ENCODE assay signal across 9 cellular contexts in genomic region chr7:28955356-28955722, GRCh38.
A peak's percentile ranks its signal among the peaks of the same experiment; 100 is the strongest.
DNase-seq lines count a peak whose midpoint lies in the region; ATAC-seq and TF ChIP-seq lines count a peak whose summit lies in the region.
"Had no signal": no experiment of that assay in that cellular context is flagged by ENCODE, and none has a peak within 500 bp of the region (broad histone marks: within the 10 kb centered on the region; RNA-seq: fewer than 3 reads in every experiment).

No MANE protein-coding gene starts in this region.

- no peaks in the 10 kb centered on the region for H3K36me3 Mint-ChIP-seq in memory B cell
- no peaks in the 10 kb centered on the region for H3K36me3 Mint-ChIP-seq in stimulated activated memory B cell treated with anti-CD40 and anti-IgM and Interleukin-4, amounts not matched to agents 10 μg/mL and 1 μg/mL and 100 μg/mL, for 72 hours
- no peaks in the 10 kb centered on the region for H3K36me3 Mint-ChIP-seq in T-helper 2 cell treated with Interferon-gamma antibody and Interleukin-4, amounts not matched to agents 5 μg/mL and 100 μg/mL, for 36 hours (ENCODE audit: low read depth)

- peak; percentile 32 for DNase-seq in GM13976 (ENCODE audit: low spot score)
- DNase-seq in memory B cell (ENCODE audit: low spot score in 2 of 2): no peak
- DNase-seq in SW 1271 (lab: John Stamatoyannopoulos, UW): no peak
- DNase-seq in T-helper 2 cell treated with Interferon-gamma antibody and Interleukin-4, amounts not matched to agents 5 μg/mL and 100 μg/mL, for 36 hours (ENCODE audit: low spot score): no peak
- no peak for DNase-seq in stimulated activated CD4-positive, alpha-beta T cell treated with anti-CD3 and anti-CD28 coated beads, Interleukin-2, amount 100 ng/mL, for 24 hours
- DNase-seq: GOT3 had no signal

- TF ChIP-seq CTCF in GM13976 (IDR thresholded peaks at IDR 0.05; ENCODE audit: borderline replicate concordance, control extremely low read depth, extremely low read depth, insufficient read depth, missing control alignments): no peak

- peaks cover 2% of the 10 kb centered on the region for H3K4me1 Mint-ChIP-seq in memory B cell
- H3K4me1 Mint-ChIP-seq in stimulated activated memory B cell treated with anti-CD40 and anti-IgM and Interleukin-4, amounts not matched to agents 10 μg/mL and 1 μg/mL and 100 μg/mL, for 72 hours: peaks cover 15% of the 10 kb centered on the region
- H3K4me1 Mint-ChIP-seq in T-helper 2 cell treated with Interferon-gamma antibody and Interleukin-4, amounts not matched to agents 5 μg/mL and 100 μg/mL, for 36 hours (ENCODE audit: low read depth): peaks cover 2% of the 10 kb centered on the region

- no peak for ATAC-seq in memory B cell (ENCODE audit: low read depth)
- ATAC-seq in stimulated activated memory B cell treated with anti-CD40 and anti-IgM and Interleukin-4, amounts not matched to agents 10 μg/mL and 1 μg/mL and 100 μg/mL, for 72 hours: no peak
- no peak for ATAC-seq in HG02588 (IDR thresholded peaks at IDR 0.05; ENCODE audit: unreplicated experiment)

- H3K9me3 Mint-ChIP-seq in memory B cell: no peaks in the 10 kb centered on the region
- H3K9me3 Mint-ChIP-seq in stimulated activated memory B cell treated with anti-CD40 and anti-IgM and Interleukin-4, amounts not matched to agents 10 μg/mL and 1 μg/mL and 100 μg/mL, for 72 hours: no peaks in the 10 kb centered on the region
- no peaks in the 10 kb centered on the region for H3K9me3 Mint-ChIP-seq in T-helper 2 cell treated with Interferon-gamma antibody and Interleukin-4, amounts not matched to agents 5 μg/mL and 100 μg/mL, for 36 hours

- H3K27me3 Mint-ChIP-seq in memory B cell: peaks cover 29% of the 10 kb centered on the region
- H3K27me3 Mint-ChIP-seq in stimulated activated memory B cell treated with anti-CD40 and anti-IgM and Interleukin-4, amounts not matched to agents 10 μg/mL and 1 μg/mL and 100 μg/mL, for 72 hours: peaks cover 88% of the 10 kb centered on the region
- H3K27me3 Mint-ChIP-seq in T-helper 2 cell treated with Interferon-gamma antibody and Interleukin-4, amounts not matched to agents 5 μg/mL and 100 μg/mL, for 36 hours (ENCODE audit: low read depth): peaks cover 76% of the 10 kb centered on the region

- H3K27ac ChIP-seq in cingulate gyrus (ENCODE audit: low read depth, low read length): peak overlapping the region; percentile 4

- no peak overlapping the region for H3K27ac Mint-ChIP-seq in memory B cell
- H3K27ac Mint-ChIP-seq in stimulated activated memory B cell treated with anti-CD40 and anti-IgM and Interleukin-4, amounts not matched to agents 10 μg/mL and 1 μg/mL and 100 μg/mL, for 72 hours: no peak overlapping the region
- no peak overlapping the region for H3K27ac Mint-ChIP-seq in T-helper 2 cell treated with Interferon-gamma antibody and Interleukin-4, amounts not matched to agents 5 μg/mL and 100 μg/mL, for 36 hours

- peak overlapping the region; percentile 41 for H3K4me3 Mint-ChIP-seq in memory B cell
- H3K4me3 Mint-ChIP-seq in stimulated activated memory B cell treated with anti-CD40 and anti-IgM and Interleukin-4, amounts not matched to agents 10 μg/mL and 1 μg/mL and 100 μg/mL, for 72 hours: peak overlapping the region; percentile 7
- H3K4me3 Mint-ChIP-seq in T-helper 2 cell treated with Interferon-gamma antibody and Interleukin-4, amounts not matched to agents 5 μg/mL and 100 μg/mL, for 36 hours: no peak overlapping the region

- in situ Hi-C loops in GM13976 (cut with MboI; ENCODE audit: low sequenced_read_pairs, unreplicated experiment): no loop called here
